2 cellular contexts compared by ENCODE assay signal in genomic region chr3:31241533-31241932, GRCh38.
TF ChIP-seq lines count a peak whose summit lies in the region.

No MANE protein-coding gene starts in this region.

TF ChIP-seq in GM12891, 5 proteins besides CTCF, POLR2A, EP300 and RAD21:
- TF ChIP-seq PAX5 (IDR thresholded peaks at IDR 0.05; ENCODE audit: insufficient read depth, low read length, severe bottlenecking) (no peak), POLR2AphosphoS5 (IDR thresholded peaks at IDR 0.05; ENCODE audit: low read depth, low read length) (no peak), POU2F2 (IDR thresholded peaks at IDR 0.05; ENCODE audit: low read depth, low read length) (no peak), TAF1 (IDR thresholded peaks at IDR 0.05; ENCODE audit: low read depth, low read length) (no peak), SPI1 (IDR thresholded peaks at IDR 0.05; ENCODE audit: low read depth, low read length) (no peak)

TF ChIP-seq in H1, 55 proteins besides CTCF, POLR2A, EP300 and RAD21:
- TF ChIP-seq, protein P1, sequence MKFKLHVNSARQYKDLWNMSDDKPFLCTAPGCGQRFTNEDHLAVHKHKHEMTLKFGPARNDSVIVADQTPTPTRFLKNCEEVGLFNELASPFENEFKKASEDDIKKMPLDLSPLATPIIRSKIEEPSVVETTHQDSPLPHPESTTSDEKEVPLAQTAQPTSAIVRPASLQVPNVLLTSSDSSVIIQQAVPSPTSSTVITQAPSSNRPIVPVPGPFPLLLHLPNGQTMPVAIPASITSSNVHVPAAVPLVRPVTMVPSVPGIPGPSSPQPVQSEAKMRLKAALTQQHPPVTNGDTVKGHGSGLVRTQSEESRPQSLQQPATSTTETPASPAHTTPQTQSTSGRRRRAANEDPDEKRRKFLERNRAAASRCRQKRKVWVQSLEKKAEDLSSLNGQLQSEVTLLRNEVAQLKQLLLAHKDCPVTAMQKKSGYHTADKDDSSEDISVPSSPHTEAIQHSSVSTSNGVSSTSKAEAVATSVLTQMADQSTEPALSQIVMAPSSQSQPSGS (IDR thresholded peaks at IDR 0.05; ENCODE audit: low read length): no peak
- no peak for TF ChIP-seq MAFK (IDR thresholded peaks at IDR 0.05; ENCODE audit: low read depth, low read length)
- TF ChIP-seq BACH1 (IDR thresholded peaks at IDR 0.05; ENCODE audit: low read length): no peak
- no peak for TF ChIP-seq SIN3A (conservative IDR thresholded peaks at IDR 0.05 in 1 of 2, IDR thresholded peaks at IDR 0.05 in 1 of 2; ENCODE audit: low read depth in 1 of 2, low read length in 2 of 2)
- no peak for TF ChIP-seq TBP (IDR thresholded peaks at IDR 0.05; ENCODE audit: low read depth, low read length)
- TF ChIP-seq BCL11A (IDR thresholded peaks at IDR 0.05; ENCODE audit: low read depth in 2 of 2, low read length in 2 of 2): no peak
- no peak for TF ChIP-seq CTBP2 (IDR thresholded peaks at IDR 0.05; ENCODE audit: borderline replicate concordance, insufficient read depth, insufficient read length, low read length)
- no peak for TF ChIP-seq SP4 (IDR thresholded peaks at IDR 0.05; ENCODE audit: low read length)
- TF ChIP-seq POLR2AphosphoS5 (IDR thresholded peaks at IDR 0.05; ENCODE audit: low read depth, low read length): no peak
- TF ChIP-seq SUZ12 (IDR thresholded peaks at IDR 0.05; ENCODE audit: low read length): no peak
- TF ChIP-seq, protein P2, sequence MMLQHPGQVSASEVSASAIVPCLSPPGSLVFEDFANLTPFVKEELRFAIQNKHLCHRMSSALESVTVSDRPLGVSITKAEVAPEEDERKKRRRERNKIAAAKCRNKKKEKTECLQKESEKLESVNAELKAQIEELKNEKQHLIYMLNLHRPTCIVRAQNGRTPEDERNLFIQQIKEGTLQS (IDR thresholded peaks at IDR 0.05; ENCODE audit: insufficient read depth, low read depth, low read length): no peak
- TF ChIP-seq RXRA (IDR thresholded peaks at IDR 0.05; ENCODE audit: insufficient read depth, low read depth, low read length): no peak
- no peak for TF ChIP-seq TEAD4 (IDR thresholded peaks at IDR 0.05; ENCODE audit: low read depth, low read length)
- TF ChIP-seq SAP30 (IDR thresholded peaks at IDR 0.05; ENCODE audit: insufficient read depth, insufficient replicate concordance, low read length): no peak
